ENCODE assay signal across 11 cellular contexts in genomic region chr20:48329676-48330644, GRCh38.
DNase-seq lines count a peak whose midpoint lies in the region; FAIRE-seq and TF ChIP-seq lines count a peak whose summit lies in the region.
"Had no signal": no experiment of that assay in that cellular context is flagged by ENCODE, and none has a peak within 500 bp of the region (broad histone marks: within the 10 kb centered on the region; RNA-seq: fewer than 3 reads in every experiment).

No MANE protein-coding gene starts in this region.

- H3K27me3 ChIP-seq in DOHH2 (ENCODE audit: control insufficient read depth, low read length): 0 out of 2 replicates have a peak, but pooled peaks cover 5% of the 10 kb centered on the region

- H3K27ac ChIP-seq in DOHH2 (ENCODE audit: low read depth, low read length): no peak overlapping the region
- H3K27ac ChIP-seq: spleen, tibial artery had no signal

- no peak overlapping the region for H3K4me2 ChIP-seq in DOHH2 (ENCODE audit: low read length)

- H3K9me3 ChIP-seq in DOHH2 (ENCODE audit: control insufficient read depth, insufficient read depth, low read length): no peaks in the 10 kb centered on the region
- H3K9me3 ChIP-seq: spleen, tibial artery had no signal

- no peaks in the 10 kb centered on the region for H3F3A ChIP-seq in DOHH2 (ENCODE audit: control insufficient read depth, insufficient read depth)

- peak; percentile 35 for TF ChIP-seq CTCF in DOHH2 (IDR thresholded peaks at IDR 0.05; ENCODE audit: low read depth, low read length, poor library complexity, severe bottlenecking)

- DNase-seq in HuH-7.5 (ENCODE audit: low spot score) (peak; percentile 54), amniotic epithelial cell (ENCODE audit: low read depth) (peak; percentile 20), lung microvascular endothelial cell (ENCODE audit: low read depth in 2 of 2) (peak; percentile 36 to 78), NCI-H774 (lab: John Stamatoyannopoulos, UW) (no peak), H4 (ENCODE audit: low spot score) (no peak), amniotic stem cell (lab: John Stamatoyannopoulos, UW) (no peak), GM19239 (ENCODE audit: insufficient read length, low spot score) (no peak)
- DNase-seq: Right ventricle myocardium superior, spleen, tibial artery had no signal

- H3K4me3 ChIP-seq in DOHH2 (ENCODE audit: low read length): no peak overlapping the region
- H3K4me3 ChIP-seq: spleen, tibial artery had no signal

- H3K9me2 ChIP-seq in DOHH2 (replicated peaks; ENCODE audit: control insufficient read depth, low read length): no peaks in the 10 kb centered on the region

- no peaks in the 10 kb centered on the region for H3K36me3 ChIP-seq in DOHH2 (ENCODE audit: control insufficient read depth, low read length)
- H3K36me3 ChIP-seq: spleen, tibial artery had no signal

- no peaks in the 10 kb centered on the region for H3K79me2 ChIP-seq in DOHH2 (ENCODE audit: control insufficient read depth, low read length)

- FAIRE-seq in GM19239 (lab: Jason Lieb, UNC): no peak

- H4K20me1 ChIP-seq in DOHH2 (ENCODE audit: control insufficient read depth, insufficient read depth, low read depth, low read length): no peaks in the 10 kb centered on the region

- no peaks in the 10 kb centered on the region for H3K4me1 ChIP-seq in DOHH2 (ENCODE audit: control insufficient read depth, low read length)
- H3K4me1 ChIP-seq: spleen had no signal

Comparison
In these comparisons a context has a peak if more than half of its experiments do, and no peak if none do; other contexts are left out.
1. DNase-seq: peak in HuH-7.5 (single experiment), amniotic epithelial cell (single experiment) and lung microvascular endothelial cell (2 of 2); none in NCI-H774 (single experiment), H4 (single experiment), amniotic stem cell (single experiment) and GM19239 (single experiment).